Comparison of ENCODE assay signal across 14 cellular contexts in the genomic region with DNA sequence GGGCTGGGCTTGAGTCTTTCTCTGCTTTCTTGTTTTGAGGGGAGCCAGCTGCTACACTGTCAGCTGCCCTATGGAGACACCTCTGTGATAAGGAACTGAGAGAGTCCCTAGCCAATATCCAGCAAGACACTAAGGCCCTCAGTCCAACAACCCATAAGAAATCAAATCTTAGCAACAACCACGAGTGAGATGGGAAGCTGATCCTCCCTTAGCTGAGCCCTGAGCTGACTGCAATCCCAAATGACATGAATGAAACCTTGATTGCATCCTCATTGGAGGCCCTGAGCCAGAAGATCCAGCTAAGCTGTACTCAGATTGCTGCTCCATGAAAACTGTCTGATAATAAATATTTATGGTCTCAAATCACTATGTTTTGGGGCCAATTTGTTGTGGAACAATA.
A peak's percentile ranks its signal among the peaks of the same experiment; 100 is the strongest.
DNase-seq lines count a peak whose midpoint lies in the region; ATAC-seq, FAIRE-seq and TF ChIP-seq lines count a peak whose summit lies in the region.
"Had no signal": no experiment of that assay in that cellular context is flagged by ENCODE, and none has a peak within 500 bp of the region (broad histone marks: within the 10 kb centered on the region; RNA-seq: fewer than 3 reads in every experiment).

No MANE protein-coding gene starts in this region.

- no peak overlapping the region for H3K9ac ChIP-seq in H1 (replicated peaks in 1 of 4; ENCODE audit: extremely low read depth in 1 of 4, low read depth in 3 of 4, low read length in 3 of 4)
- H3K9ac ChIP-seq: BLaER1 treated with 17β-estradiol and CSF1 and Interleukin-3, amounts not matched to agents 10 nM and 100 nM had no signal

- no peak overlapping the region for H2BK12ac ChIP-seq in H1 (ENCODE audit: low read depth, low read length)

- no peak overlapping the region for H3K18ac ChIP-seq in H1 (ENCODE audit: extremely low read depth, low read length)

- no peak overlapping the region for H2BK20ac ChIP-seq in H1 (ENCODE audit: low read length)

- peak overlapping the region; percentile 46; the same call in 1 of the 2 replicates for H2AFZ ChIP-seq in H1 (ENCODE audit: low read length)

- POLR2A ChIA-PET in H1 (lab: Charles Lee; ENCODE audit: partially characterized antibody), result no interaction called here

- no peak overlapping the region for H3K4ac ChIP-seq in H1 (replicated peaks; ENCODE audit: insufficient read length, low read depth, low read length)

- H3K4me1 ChIP-seq in left ventricle myocardium inferior (no peaks in the 10 kb centered on the region), H1 (replicated peaks in 1 of 4; ENCODE audit: control insufficient read depth in 3 of 4, insufficient read depth in 4 of 4, low read length in 3 of 4) (peaks cover 0 to 5% (median 2%) of the 10 kb centered on the region in 4 experiments; a peak in 1 of 7 replicates)

- no peak overlapping the region for H2AK5ac ChIP-seq in H1 (ENCODE audit: low read depth, low read length)

- H4K91ac ChIP-seq in H1 (replicated peaks; ENCODE audit: insufficient read length, low read length), result no peak overlapping the region

- H3K4me3 ChIP-seq in left ventricle myocardium inferior, result no peak overlapping the region
- H3K4me3 ChIP-seq in H1 (ENCODE audit: extremely low read depth in 1 of 4, insufficient read depth in 2 of 4, low read depth in 3 of 4, low read length in 4 of 4), result no peak overlapping the region
- H3K4me3 ChIP-seq in fibroblast of pulmonary artery (replicated peaks; ENCODE audit: low read depth, low read length), result no peak overlapping the region
- H3K4me3 ChIP-seq: BLaER1 treated with 17β-estradiol and CSF1 and Interleukin-3, amounts not matched to agents 10 nM and 100 nM had no signal

- CTCF ChIA-PET in H1 (lab: Charles Lee; ENCODE audit: partially characterized antibody), result no interaction called here

- DNase-seq in left ventricle myocardium superior (no peak), left ventricle myocardium inferior (no peak), H1 (ENCODE audit: low read depth in 1 of 2, low spot score in 2 of 2) (no peak), fibroblast of pulmonary artery (ENCODE audit: low read depth) (peak; percentile 36), sciatic nerve (ENCODE audit: low spot score) (no peak), HT-29 (ENCODE audit: low spot score) (no peak), KBM-7 (no peak)
- no peak for DNase-seq in stimulated activated CD4-positive, alpha-beta T cell treated with anti-CD3 and anti-CD28 coated beads, Interleukin-2, amount 100 ng/mL, for 48 hours
- DNase-seq: ACHN; Calu3; CD4-positive, alpha-beta T cell; DMS 273 treated with DMSO at 0.1 percent for 48 hours had no signal

- H2BK5ac ChIP-seq in H1 (ENCODE audit: low read depth, low read length), result no peak overlapping the region

- no peak overlapping the region for H3K56ac ChIP-seq in H1 (replicated peaks; ENCODE audit: insufficient read length, low read depth, low read length)

- H3K27ac ChIP-seq in left ventricle myocardium inferior (replicated peaks), result no peak overlapping the region
- no peak overlapping the region for H3K27ac ChIP-seq in H1 (ENCODE audit: low read depth, low read length)
- H3K27ac ChIP-seq: BLaER1 treated with 17β-estradiol and CSF1 and Interleukin-3, amounts not matched to agents 10 nM and 100 nM had no signal

- intact Hi-C loops in left ventricle myocardium superior (cut with micrococcal nuclease) (no loop called here), left ventricle myocardium inferior (cut with micrococcal nuclease) (no loop called here), sciatic nerve (cut with DNase I) (no loop called here)

- no peak for TF ChIP-seq RAD21 in H1 (IDR thresholded peaks at IDR 0.05 in 1 of 2, conservative IDR thresholded peaks at IDR 0.05 in 1 of 2; ENCODE audit: low read depth in 2 of 2, low read length in 2 of 2)

- in situ Hi-C loops in KBM-7 (cut with MboI; ENCODE audit: low pct_unique_long_range_greater_than_20kb, low sequenced_read_pairs), result no loop called here

- H3K23ac ChIP-seq in H1 (ENCODE audit: insufficient read length), result no peak overlapping the region

- no peak for TF ChIP-seq POLR2A in H1 (IDR thresholded peaks at IDR 0.05; ENCODE audit: control extremely low read depth in 1 of 2, low read depth in 2 of 2, low read length in 2 of 2)

- H3K27me3 ChIP-seq in left ventricle myocardium inferior (ENCODE audit: low read depth), result no peaks in the 10 kb centered on the region
- no peaks in the 10 kb centered on the region for H3K27me3 ChIP-seq in H1 (replicated peaks in 1 of 4; ENCODE audit: control insufficient read depth in 3 of 4, extremely low read depth in 1 of 4, insufficient read depth in 3 of 4, low read length in 3 of 4)
- H3K27me3 ChIP-seq: BLaER1 treated with 17β-estradiol and CSF1 and Interleukin-3, amounts not matched to agents 10 nM and 100 nM had no signal

- H3K79me2 ChIP-seq in H1 (ENCODE audit: control insufficient read depth in 1 of 2, insufficient read depth in 2 of 2, low read length in 2 of 2), result no peaks in the 10 kb centered on the region

- H3K9me3 ChIP-seq in left ventricle myocardium inferior (replicated peaks) (no peaks in the 10 kb centered on the region), H1 (ENCODE audit: insufficient read depth in 2 of 2, low read depth in 1 of 2, low read length in 1 of 2) (no peaks in the 10 kb centered on the region)

- no peak overlapping the region for H4K8ac ChIP-seq in H1 (ENCODE audit: extremely low read depth, insufficient read depth, low read length)

- no peak overlapping the region for H3K4me2 ChIP-seq in H1 (ENCODE audit: insufficient read depth in 1 of 2, low read depth in 2 of 2, low read length in 2 of 2)
- H3K4me2 ChIP-seq: BLaER1 treated with 17β-estradiol and CSF1 and Interleukin-3, amounts not matched to agents 10 nM and 100 nM had no signal

- no peak overlapping the region for H2BK120ac ChIP-seq in H1 (replicated peaks; ENCODE audit: low read depth, low read length)

- H4K20me1 ChIP-seq in H1 (replicated peaks in 1 of 2; ENCODE audit: control insufficient read depth in 1 of 2, insufficient read depth in 2 of 2, low read length in 2 of 2), result no peaks in the 10 kb centered on the region
- H4K20me1 ChIP-seq: BLaER1 treated with 17β-estradiol and CSF1 and Interleukin-3, amounts not matched to agents 10 nM and 100 nM had no signal

- H3K23me2 ChIP-seq in H1 (ENCODE audit: low read depth, low read length), result no peaks in the 10 kb centered on the region

- H3K14ac ChIP-seq in H1 (ENCODE audit: insufficient read length), result no peak overlapping the region

- no peaks in the 10 kb centered on the region for H3K79me1 ChIP-seq in H1 (ENCODE audit: low read depth, low read length)

- WGBS in H1 (ENCODE audit: extremely low coverage in 1 of 2, insufficient coverage in 1 of 2, insufficient read length in 1 of 2, insufficient replicate concordance in 2 of 2, low coverage in 1 of 2, low lambda C conversion rate in 2 of 2, missing lambda C conversion rate in 1 of 2), 2 experiments, result 100% methylated on average over 1 of the region's 1 CpG; no CpG with 5 or more reads in 1 of the 2 experiments

- TF ChIP-seq CTCF in left ventricle myocardium inferior (IDR thresholded peaks at IDR 0.05; ENCODE audit: borderline replicate concordance) (no peak), H1 (IDR thresholded peaks at IDR 0.05; ENCODE audit: control extremely low read depth in 1 of 3, insufficient read depth in 1 of 3, low read depth in 1 of 3, low read length in 3 of 3) (no peak), fibroblast of pulmonary artery (IDR thresholded peaks at IDR 0.05; ENCODE audit: low read length, missing control alignments) (no peak)

- peak; percentile 79 for ATAC-seq in left ventricle myocardium superior
- peak; percentile 50 for ATAC-seq in sciatic nerve
- ATAC-seq: HCT116 had no signal

- H4K5ac ChIP-seq in H1 (ENCODE audit: insufficient read length, low read depth, low read length), result no peak overlapping the region

- no peaks in the 10 kb centered on the region for H3K36me3 ChIP-seq in left ventricle myocardium inferior
- H3K36me3 ChIP-seq in H1 (ENCODE audit: control insufficient read depth in 2 of 4, insufficient read depth in 4 of 4, low read length in 3 of 4), result no peaks in the 10 kb centered on the region
- H3K36me3 ChIP-seq: BLaER1 treated with 17β-estradiol and CSF1 and Interleukin-3, amounts not matched to agents 10 nM and 100 nM had no signal

- no peak overlapping the region for H2BK15ac ChIP-seq in H1 (ENCODE audit: low read length)

- TF ChIP-seq EP300 in H1 (IDR thresholded peaks at IDR 0.05; ENCODE audit: borderline replicate concordance in 1 of 2, low read depth in 2 of 2, low read length in 2 of 2), result no peak

- no peak for FAIRE-seq in H1 (lab: Jason Lieb, UNC)

TF ChIP-seq in H1, 55 proteins besides CTCF, POLR2A, EP300 and RAD21:
- no peak for TF ChIP-seq RNF2 (IDR thresholded peaks at IDR 0.05; ENCODE audit: borderline replicate concordance, low read depth, low read length, missing control alignments, poor library complexity, severe bottlenecking)
- no peak for TF ChIP-seq HDAC6 (IDR thresholded peaks at IDR 0.05; ENCODE audit: low read depth, low read length)
- TF ChIP-seq TCF12 (IDR thresholded peaks at IDR 0.05; ENCODE audit: low read depth, low read length), result no peak
- TF ChIP-seq HDAC2 (IDR thresholded peaks at IDR 0.05; ENCODE audit: borderline replicate concordance in 1 of 2, low read depth in 2 of 2, low read length in 2 of 2), result no peak
- TF ChIP-seq, protein P1, sequence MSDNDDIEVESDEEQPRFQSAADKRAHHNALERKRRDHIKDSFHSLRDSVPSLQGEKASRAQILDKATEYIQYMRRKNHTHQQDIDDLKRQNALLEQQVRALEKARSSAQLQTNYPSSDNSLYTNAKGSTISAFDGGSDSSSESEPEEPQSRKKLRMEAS (IDR thresholded peaks at IDR 0.05), result no peak
- TF ChIP-seq SRF (IDR thresholded peaks at IDR 0.05; ENCODE audit: low read depth, low read length), result no peak
- TF ChIP-seq CBX8 (IDR thresholded peaks at IDR 0.05; ENCODE audit: borderline replicate concordance, low read depth, low read length), result no peak
- no peak for TF ChIP-seq NANOG (IDR thresholded peaks at IDR 0.05; ENCODE audit: insufficient read depth, low read depth, low read length, poor library complexity, severe bottlenecking)
